31 cellular contexts compared by ENCODE assay signal in genomic region chr7:113125728-113126127, GRCh38. TPM values are rescaled to one million over a fixed set of nuclear protein-coding genes. Genes with fewer than 3 reads are reported as not detected.
"Had no signal": no experiment of that assay in that cellular context is flagged by ENCODE, and none has a peak within 500 bp of the region (broad histone marks: within the 10 kb centered on the region; RNA-seq: fewer than 3 reads in every experiment).

No MANE protein-coding gene starts in this region.

- H3K4me1 ChIP-seq: esophagus squamous epithelium had no signal

- H3K9me3 ChIP-seq: esophagus squamous epithelium had no signal

- ATAC-seq: activated CD4-positive, alpha-beta T cell treated with anti-CD3 and anti-CD28 coated beads for 36 hours; activated CD8-positive, alpha-beta memory T cell treated with anti-CD3 and anti-CD28 coated beads, Interleukin-2, amount 10 ng/mL, durations not matched to agents 7 days and 5 days; activated CD8-positive, alpha-beta T cell treated with anti-CD3 and anti-CD28 coated beads, Interleukin-2, amount 10 ng/mL, durations not matched to agents 7 days and 5 days; effector memory CD8-positive, alpha-beta T cell; T-helper 17 cell had no signal

- H3K36me3 ChIP-seq: brain microvascular endothelial cell, esophagus squamous epithelium had no signal

- DNase-seq: activated CD4-positive, alpha-beta memory T cell treated with anti-CD3 and anti-CD28 coated beads for 36 hours; activated CD4-positive, alpha-beta T cell treated with anti-CD3 and anti-CD28 coated beads for 36 hours; activated CD4-positive, alpha-beta T cell treated with anti-CD3 and anti-CD28 coated beads, Interleukin-2, amount 10 ng/mL, durations not matched to agents 24 days and 14 days; activated CD4-positive, CD25-positive, alpha-beta regulatory T cell; activated CD4-positive, CD25-positive, alpha-beta regulatory T cell treated with anti-CD3 and anti-CD28 coated beads, Interleukin-2, amount 50 U/mL, for 72 hours; activated CD8-positive, alpha-beta memory T cell treated with anti-CD3 and anti-CD28 coated beads, Interleukin-2, amount 10 ng/mL, durations not matched to agents 7 days and 5 days; activated CD8-positive, alpha-beta memory T cell treated with anti-CD3 and anti-CD28 coated beads, Interleukin-2, amount 50 U/mL, for 4 hours; activated CD8-positive, alpha-beta T cell treated with anti-CD3 and anti-CD28 coated beads, Interleukin-2, amount 10 ng/mL, durations not matched to agents 7 days and 5 days; activated effector memory CD4-positive, alpha-beta T cell treated with anti-CD3 and anti-CD28 coated beads, Interleukin-2, amount 50 U/mL, for 16 hours; activated naive CD4-positive, alpha-beta T cell treated with anti-CD3 and anti-CD28 coated beads, Interleukin-2, amount 50 U/mL, for 16 hours; activated T-cell treated with anti-CD3 and anti-CD28 coated beads, Interleukin-2, amount 50 U/mL, for 1 hour; activated T-cell treated with anti-CD3 and anti-CD28 coated beads, Interleukin-2, amount 50 U/mL, for 48 hours; amniotic stem cell; anterior cingulate cortex; brain microvascular endothelial cell; cortex of kidney; dermis blood vessel endothelial cell; effector CD4-positive, alpha-beta T cell; effector memory CD8-positive, alpha-beta T cell; esophagus squamous epithelium; foreskin melanocyte; head of caudate nucleus; hypothalamus; T-helper 1 cell; T-helper 17 cell; T1000 had no signal

- H3K27me3 ChIP-seq: brain microvascular endothelial cell, esophagus squamous epithelium had no signal

- FAIRE-seq: astrocyte, bronchial epithelial cell had no signal

- H3K27ac ChIP-seq: brain microvascular endothelial cell, esophagus squamous epithelium had no signal

- H3K4me3 ChIP-seq: esophagus squamous epithelium had no signal

RNA-seq across cellular contexts. Expression of gene GPR85, which starts 39.1 kb away (rescaled TPM):
- total RNA-seq: activated CD4-positive, alpha-beta memory T cell treated with anti-CD3 and anti-CD28 coated beads for 36 hours; activated CD4-positive, alpha-beta T cell treated with anti-CD3 and anti-CD28 coated beads for 36 hours; activated CD4-positive, alpha-beta T cell treated with anti-CD3 and anti-CD28 coated beads, Interleukin-2, amount 10 ng/mL, durations not matched to agents 24 days and 14 days; activated CD8-positive, alpha-beta memory T cell treated with anti-CD3 and anti-CD28 coated beads for 36 hours; activated CD8-positive, alpha-beta memory T cell treated with anti-CD3 and anti-CD28 coated beads, Interleukin-2, amount 10 ng/mL, durations not matched to agents 7 days and 5 days; activated CD8-positive, alpha-beta T cell treated with anti-CD3 and anti-CD28 coated beads, Interleukin-2, amount 10 ng/mL, durations not matched to agents 7 days and 5 days; activated T-helper 1 cell treated with anti-CD3 and anti-CD28 coated beads, Interleukin-12 subunit alpha, Interleukin-12 subunit beta, Interleukin-2, Interleukin-4 antibody, amounts not matched to agents 30 ng/mL and 10 ng/mL and 1 ng/mL, durations not matched to agents 14 hours and 24 hours and 36 hours; activated T-helper 2 cell treated with anti-CD3 and anti-CD28 coated beads, Interferon-gamma antibody, Interleukin-2, Interleukin-4, amounts not matched to agents 10 μg/mL and 5 μg/mL and 100 μg/mL, durations not matched to agents 14 hours and 24 hours and 36 hours; T-helper 17 cell had no signal
